In genomic region chr7:33108591-33108930, GRCh38 we compare ENCODE assay signal across 8 cellular contexts. TPM values are rescaled to one million over a fixed set of nuclear protein-coding genes. Genes with fewer than 3 reads are reported as not detected.
DNase-seq lines count a peak whose midpoint lies in the region; ATAC-seq and TF ChIP-seq lines count a peak whose summit lies in the region.

No MANE protein-coding gene starts in this region.

- TF ChIP-seq CTCF in GM12875 (IDR thresholded peaks at IDR 0.05; ENCODE audit: borderline replicate concordance, insufficient read depth, low read depth, low read length) (0 out of 2 replicates have a peak, but pooled peaks have one; percentile 7), PC-3 (conservative IDR thresholded peaks at IDR 0.05; ENCODE audit: low read depth, low read length) (no peak; the same call in 1 of the 2 replicates), cardiac fibroblast (IDR thresholded peaks at IDR 0.05; ENCODE audit: low read depth, low read length) (no peak)

- H3K27me3 ChIP-seq in PC-3 (ENCODE audit: low read length) (no peaks in the 10 kb centered on the region), mucosa of rectum (ENCODE audit: control insufficient read depth in 2 of 2, insufficient read depth in 2 of 2, low read length in 2 of 2) (no peaks in the 10 kb centered on the region)

- H3K4me1 ChIP-seq in PC-3 (ENCODE audit: insufficient read depth, low read length) (peaks cover 20% of the 10 kb centered on the region; the same call in 1 of the 2 replicates), mucosa of rectum (ENCODE audit: control insufficient read depth in 2 of 2, insufficient read depth in 2 of 2, low read length in 2 of 2) (peaks cover 13 to 20% of the 10 kb centered on the region in 2 donors)

- H3K9me3 ChIP-seq in PC-3 (ENCODE audit: low read length) = no peaks in the 10 kb centered on the region
- no peaks in the 10 kb centered on the region for H3K9me3 ChIP-seq in mucosa of rectum (ENCODE audit: control insufficient read depth in 2 of 2, low read length in 2 of 2)

- H4K20me1 ChIP-seq in PC-3 (ENCODE audit: low read length) = no peaks in the 10 kb centered on the region

- H3K27ac ChIP-seq in PC-3 (ENCODE audit: low read length) (0 out of 2 replicates have a peak overlapping the region, but pooled peaks have one; percentile 13), mucosa of rectum (ENCODE audit: low read depth in 2 of 2, low read length in 2 of 2) (peak overlapping the region; percentile 51 to 61)

- DNase-seq in PC-3 (no peak), cardiac fibroblast (ENCODE audit: low read depth in 2 of 2) (no peak), amygdala (lab: John Stamatoyannopoulos, UW) (no peak), cortex of kidney (lab: John Stamatoyannopoulos, UW) (no peak), G401 (ENCODE audit: low spot score) (no peak)

- H3K4me3 ChIP-seq in GM12875 (ENCODE audit: low read depth, low read length) = peak overlapping the region; percentile 80
- peak overlapping the region; percentile 99 for H3K4me3 ChIP-seq in PC-3 (ENCODE audit: low read length)
- H3K4me3 ChIP-seq in cardiac fibroblast (replicated peaks in 1 of 2; ENCODE audit: low read depth in 2 of 2, low read length in 2 of 2) = peak overlapping the region; percentile 75 to 80
- peak overlapping the region; percentile 79 to 89 for H3K4me3 ChIP-seq in mucosa of rectum (ENCODE audit: low read length in 2 of 2)

- CTCF ChIA-PET in PC-3 (lab: Charles Lee) = interaction anchor here (0.8 to 1.7 kb wide), 4 partner anchors 33 to 308 kb away, joined by 3 to 9 read pairs (median 6); partner anchors contain the start of gene NT5C3A

- no peaks in the 10 kb centered on the region for H3K36me3 ChIP-seq in PC-3 (ENCODE audit: low read depth, low read length)
- peaks cover under 1 to 3% of the 10 kb centered on the region in 2 donors for H3K36me3 ChIP-seq in mucosa of rectum (ENCODE audit: control insufficient read depth in 2 of 2, insufficient read depth in 2 of 2, low read length in 2 of 2)

- peak; percentile 4 for ATAC-seq in HG02588 (IDR thresholded peaks at IDR 0.05; ENCODE audit: unreplicated experiment)
- ATAC-seq in PC-3 = peak; percentile 25

- H2AFZ ChIP-seq in PC-3 (ENCODE audit: low read length) = peak overlapping the region; percentile 93

- H3K9me2 ChIP-seq in PC-3 (replicated peaks; ENCODE audit: low read length) = no peaks in the 10 kb centered on the region

- no TSS peak for BruUV-seq in PC-3 (replicated peaks; lab: Mats Ljungman, UMichigan)

- H3K9ac ChIP-seq in PC-3 (ENCODE audit: low read length) = peak overlapping the region; percentile 80
- peak overlapping the region; percentile 80 to 86 for H3K9ac ChIP-seq in mucosa of rectum (ENCODE audit: low read depth in 1 of 2, low read length in 2 of 2)

- POLR2A ChIA-PET in PC-3 (lab: Charles Lee; ENCODE audit: unreplicated experiment) = no interaction called here

- intact Hi-C loops in PC-3 (cut with micrococcal nuclease) = loop anchor here (2.0 to 5.0 kb wide), 4 partner anchors 46 to 416 kb away; partner anchors contain the start of genes FKBP9, KBTBD2 and NT5C3A

- peak overlapping the region; percentile 96 for H3K4me2 ChIP-seq in PC-3 (ENCODE audit: low read length)

- no peaks in the 10 kb centered on the region for H3F3A ChIP-seq in PC-3 (ENCODE audit: low read length, unreplicated experiment)

- peaks cover 51% of the 10 kb centered on the region for H3K79me2 ChIP-seq in PC-3 (ENCODE audit: low read length)

- in situ Hi-C loops in G401 (cut with HindIII; ENCODE audit: low sequenced_read_pairs) = no loop called here

RNA-seq across cellular contexts. Expression of gene RP9, which starts 0.6 kb away (rescaled TPM):
- 24.6 and 33.9 TPM in 2 replicates for total RNA-seq in PC-3 (2014; rRNA removed)
- total RNA-seq in G401 (2014; rRNA removed; shearing (Covaris generic)) = 16.6 and 27.3 TPM in 2 replicates

RNA-seq across cellular contexts. Expression of gene BBS9, which starts 20.8 kb away (rescaled TPM):
- 5.7 and 13.0 TPM in 2 replicates for total RNA-seq in PC-3 (2014; rRNA removed)
- 17.7 and 21.4 TPM in 2 replicates for total RNA-seq in G401 (2014; rRNA removed; shearing (Covaris generic))

RNA-seq across cellular contexts. Expression of gene NT5C3A, which starts 46.0 kb away (rescaled TPM):
- total RNA-seq in PC-3 (2014; rRNA removed) = 34.3 and 35.0 TPM in 2 replicates
- 11.0 and 22.0 TPM in 2 replicates for total RNA-seq in G401 (2014; rRNA removed; shearing (Covaris generic))
